Comparison of ENCODE assay signal across 10 cellular contexts in genomic region chr20:32034581-32035397, GRCh38. TPM values are rescaled to one million over a fixed set of nuclear protein-coding genes. Genes with fewer than 3 reads are reported as not detected.
DNase-seq lines count a peak whose midpoint lies in the region; ATAC-seq and TF ChIP-seq lines count a peak whose summit lies in the region.
"Had no signal": no experiment of that assay in that cellular context is flagged by ENCODE, and none has a peak within 500 bp of the region (broad histone marks: within the 10 kb centered on the region; RNA-seq: fewer than 3 reads in every experiment).

No MANE protein-coding gene starts in this region.

- TF ChIP-seq CTCF in OCI-LY3 (IDR thresholded peaks at IDR 0.05; ENCODE audit: low read depth, low read length) (peak; percentile 99), fibroblast of villous mesenchyme (IDR thresholded peaks at IDR 0.05; ENCODE audit: insufficient read depth, low read depth, low read length) (peak; percentile 15), testis (IDR thresholded peaks at IDR 0.05) (no peak), prostate gland (IDR thresholded peaks at IDR 0.05) (no peak)

- DNase-seq in activated naive CD4-positive, alpha-beta T cell treated with anti-CD3 and anti-CD28 coated beads for 36 hours: no peak
- DNase-seq in fibroblast of villous mesenchyme (ENCODE audit: low read depth) (no peak), testis (peak; percentile 20), prostate gland (ENCODE audit: low spot score) (no peak)

- H3K4me2 ChIP-seq in OCI-LY3 (ENCODE audit: low read length): peak overlapping the region; percentile 84

- 0 out of 2 replicates have a peak overlapping the region, but pooled peaks have one; percentile 6 for H2AFZ ChIP-seq in OCI-LY3 (ENCODE audit: low read depth, low read length)

- intact Hi-C loops in activated naive CD4-positive, alpha-beta T cell treated with anti-CD3 and anti-CD28 coated beads for 36 hours (cut with micrococcal nuclease): loop anchor here (1.0 to 10.0 kb wide), 2 partner anchors 58 to 450 kb away; no protein-coding TSS in a partner anchor
- intact Hi-C loops in testis (cut with DNase I; ENCODE audit: low total_unique reads): loop anchor here (10.0 kb wide), 1 partner anchor 180 kb away; no protein-coding TSS in a partner anchor
- intact Hi-C loops in prostate gland (cut with DNase I): no loop called here

- 66 to 70% methylated on average over 7 to 9 of the region's 9 CpGs for WGBS in testis, 2 donors
- WGBS in prostate gland: 62% methylated on average over 6 of the region's 9 CpGs

- ATAC-seq in GM18520 (IDR thresholded peaks at IDR 0.05; ENCODE audit: unreplicated experiment): no peak
- no peak for ATAC-seq in GM21619 (IDR thresholded peaks at IDR 0.05; ENCODE audit: unreplicated experiment)
- ATAC-seq: esophagus mucosa had no signal

- peaks cover 83% of the 10 kb centered on the region for H3K4me1 ChIP-seq in OCI-LY3 (ENCODE audit: low read length)
- peaks cover 5% of the 10 kb centered on the region for H3K4me1 ChIP-seq in testis
- H3K4me1 ChIP-seq in prostate gland (replicated peaks): peaks cover 5% of the 10 kb centered on the region

- TF ChIP-seq POLR2A in testis (IDR thresholded peaks at IDR 0.05): no peak
- no peak for TF ChIP-seq POLR2A in prostate gland (IDR thresholded peaks at IDR 0.05)

- H3K79me2 ChIP-seq in OCI-LY3 (ENCODE audit: low read length): 0 out of 2 replicates have a peak, but pooled peaks cover 4% of the 10 kb centered on the region

- H3K9me3 Mint-ChIP-seq in activated naive CD4-positive, alpha-beta T cell treated with anti-CD3 and anti-CD28 coated beads, Interleukin-2, amount 50 U/mL, for 24 hours: no peaks in the 10 kb centered on the region
- H3K9me3 Mint-ChIP-seq in activated naive CD4-positive, alpha-beta T cell treated with anti-CD3 and anti-CD28 coated beads for 36 hours: no peaks in the 10 kb centered on the region
- H3K9me3 Mint-ChIP-seq: stimulated activated naive CD8-positive, alpha-beta T cell treated with anti-CD3 and anti-CD28 coated beads, Interleukin-15, Interleukin-2, amounts not matched to agents 100 ng/mL and 50 ng/mL, for 24 hours had no signal

- peak overlapping the region; percentile 86 for H3K9ac ChIP-seq in OCI-LY3 (ENCODE audit: low read length)

- H3K27me3 Mint-ChIP-seq in activated naive CD4-positive, alpha-beta T cell treated with anti-CD3 and anti-CD28 coated beads, Interleukin-2, amount 50 U/mL, for 24 hours: peaks cover 22% of the 10 kb centered on the region
- H3K27me3 Mint-ChIP-seq in activated naive CD4-positive, alpha-beta T cell treated with anti-CD3 and anti-CD28 coated beads for 36 hours (ENCODE audit: low read depth): peaks cover 11% of the 10 kb centered on the region

- H3K4me3 ChIP-seq in OCI-LY3 (ENCODE audit: low read length) (peak overlapping the region; percentile 58), fibroblast of villous mesenchyme (ENCODE audit: low read depth, low read length) (no peak overlapping the region), testis (no peak overlapping the region), prostate gland (no peak overlapping the region)

- H3K4me3 Mint-ChIP-seq in activated naive CD4-positive, alpha-beta T cell treated with anti-CD3 and anti-CD28 coated beads, Interleukin-2, amount 50 U/mL, for 24 hours: no peak overlapping the region
- H3K4me3 Mint-ChIP-seq in activated naive CD4-positive, alpha-beta T cell treated with anti-CD3 and anti-CD28 coated beads for 36 hours: no peak overlapping the region
- H3K4me3 Mint-ChIP-seq: stimulated activated naive CD8-positive, alpha-beta T cell treated with anti-CD3 and anti-CD28 coated beads, Interleukin-15, Interleukin-2, amounts not matched to agents 100 ng/mL and 50 ng/mL, for 24 hours had no signal

- no peaks in the 10 kb centered on the region for H4K20me1 ChIP-seq in OCI-LY3 (ENCODE audit: insufficient read depth, low read length)

- H3K9me3 ChIP-seq in OCI-LY3 (ENCODE audit: insufficient read depth, low read length) (peaks cover 16% of the 10 kb centered on the region; the same call in 1 of the 2 replicates), testis (no peaks in the 10 kb centered on the region), prostate gland (no peaks in the 10 kb centered on the region)

- no peaks in the 10 kb centered on the region for H3K4me1 Mint-ChIP-seq in activated naive CD4-positive, alpha-beta T cell treated with anti-CD3 and anti-CD28 coated beads, Interleukin-2, amount 50 U/mL, for 24 hours
- no peaks in the 10 kb centered on the region for H3K4me1 Mint-ChIP-seq in activated naive CD4-positive, alpha-beta T cell treated with anti-CD3 and anti-CD28 coated beads for 36 hours (ENCODE audit: low read depth)

- H3K27me3 ChIP-seq in OCI-LY3 (ENCODE audit: low read depth, low read length): no peaks in the 10 kb centered on the region
- H3K27me3 ChIP-seq in testis: no peaks in the 10 kb centered on the region
- H3K27me3 ChIP-seq in prostate gland (replicated peaks; ENCODE audit: insufficient read depth): no peaks in the 10 kb centered on the region

- H3K36me3 ChIP-seq in OCI-LY3 (replicated peaks; ENCODE audit: low read depth, low read length): peaks cover 16% of the 10 kb centered on the region
- no peaks in the 10 kb centered on the region for H3K36me3 ChIP-seq in testis (ENCODE audit: low read depth, missing control alignments)
- no peaks in the 10 kb centered on the region for H3K36me3 ChIP-seq in prostate gland

- H3K27ac ChIP-seq in OCI-LY3 (ENCODE audit: low read length): peak overlapping the region; percentile 94
- no peak overlapping the region for H3K27ac ChIP-seq in testis
- H3K27ac ChIP-seq in prostate gland: no peak overlapping the region

- CTCF ChIA-PET in activated naive CD4-positive, alpha-beta T cell treated with anti-CD3 and anti-CD28 coated beads for 36 hours (lab: Charles Lee): interaction anchor here (0.6 to 2.2 kb wide), 11 partner anchors 9 to 809 kb away, joined by 3 to 10 read pairs (median 3); no protein-coding TSS in a partner anchor

- peak overlapping the region; percentile 33 for H3K27ac Mint-ChIP-seq in activated naive CD4-positive, alpha-beta T cell treated with anti-CD3 and anti-CD28 coated beads, Interleukin-2, amount 50 U/mL, for 24 hours
- no peak overlapping the region for H3K27ac Mint-ChIP-seq in activated naive CD4-positive, alpha-beta T cell treated with anti-CD3 and anti-CD28 coated beads for 36 hours
- H3K27ac Mint-ChIP-seq: stimulated activated naive CD8-positive, alpha-beta T cell treated with anti-CD3 and anti-CD28 coated beads, Interleukin-15, Interleukin-2, amounts not matched to agents 100 ng/mL and 50 ng/mL, for 24 hours had no signal

- H3K36me3 Mint-ChIP-seq in activated naive CD4-positive, alpha-beta T cell treated with anti-CD3 and anti-CD28 coated beads, Interleukin-2, amount 50 U/mL, for 24 hours: no peaks in the 10 kb centered on the region
- H3K36me3 Mint-ChIP-seq in activated naive CD4-positive, alpha-beta T cell treated with anti-CD3 and anti-CD28 coated beads for 36 hours (ENCODE audit: low read depth): no peaks in the 10 kb centered on the region

RNA-seq across cellular contexts. Expression of gene HCK, which starts 17.3 kb away (rescaled TPM):
- total RNA-seq in activated naive CD4-positive, alpha-beta T cell treated with anti-CD3 and anti-CD28 coated beads for 36 hours: not detected
- not detected in 2 replicates for total RNA-seq in fibroblast of villous mesenchyme
- total RNA-seq in testis: 1 to 10 TPM; 1.3 to 4.5 TPM
- 8.9 TPM for polyA plus RNA-seq in testis (ENCODE audit: insufficient read depth, low read depth, low replicate concordance)
- total RNA-seq in prostate gland: 1 to 10 TPM; 3.1 to 6.0 TPM

RNA-seq across cellular contexts. Expression of gene CCM2L, which starts 24.6 kb away (rescaled TPM):
- total RNA-seq in activated naive CD4-positive, alpha-beta T cell treated with anti-CD3 and anti-CD28 coated beads for 36 hours: not detected
- total RNA-seq in fibroblast of villous mesenchyme (under 0.01 TPM in 1 of 2 replicates, not detected in the other), testis (1 to 10 TPM; 2.7 to 3.0 TPM), prostate gland (1 to 10 TPM; 4.6 to 5.7 TPM)
- polyA plus RNA-seq in testis (ENCODE audit: insufficient read depth, low read depth, low replicate concordance): 3.5 TPM

Comparison
In these comparisons a context has a peak if more than half of its experiments do, and no peak if none do; other contexts are left out.
1. CTCF ChIP-seq: peak in OCI-LY3 (single experiment) and fibroblast of villous mesenchyme (single experiment); none in testis (0 of 3) and prostate gland (0 of 4).